In genomic region chr14:50830044-50830931, GRCh38 we compare ENCODE assay signal across 1 cellular context.
TF ChIP-seq lines count a peak whose summit lies in the region.

No MANE protein-coding gene starts in this region.

TF ChIP-seq in HepG2, 621 proteins besides CTCF, POLR2A, EP300 and RAD21 (continued from another document and continues in another):
- TF ChIP-seq POGK (CRISPR knock-in tag; conservative IDR thresholded peaks at IDR 0.05) (0 out of 2 replicates have a peak, but pooled peaks have one; percentile 28), MBD4 (IDR thresholded peaks at IDR 0.05; ENCODE audit: borderline replicate concordance, low read length) (no peak), ZNF781 (CRISPR knock-in tag; IDR thresholded peaks at IDR 0.05; ENCODE audit: borderline replicate concordance, not compliant biosample characterization) (no peak), HNF4A (CRISPR knock-in tag; IDR thresholded peaks at IDR 0.05) (no peak), KMT2B (CRISPR knock-in tag; IDR thresholded peaks at IDR 0.05) (no peak), E2F5 (CRISPR knock-in tag; conservative IDR thresholded peaks at IDR 0.05) (no peak), SALL1 (CRISPR knock-in tag; IDR thresholded peaks at IDR 0.05) (no peak; the same call in 1 of the 2 replicates), ZBTB37 (CRISPR knock-in tag; IDR thresholded peaks at IDR 0.05) (no peak), ZNF34 (CRISPR knock-in tag; IDR thresholded peaks at IDR 0.05; ENCODE audit: borderline replicate concordance) (no peak), KAT8 (CRISPR knock-in tag; IDR thresholded peaks at IDR 0.05) (0 out of 2 replicates have a peak, but pooled peaks have one; percentile 15), GFI1 (CRISPR knock-in tag; IDR thresholded peaks at IDR 0.05; ENCODE audit: borderline replicate concordance) (no peak), BCL6 (CRISPR knock-in tag; IDR thresholded peaks at IDR 0.05) (peak; percentile 42; the same call in 1 of the 2 replicates), JARID2 (CRISPR knock-in tag; IDR thresholded peaks at IDR 0.05; ENCODE audit: insufficient replicate concordance) (no peak), GABPB1 (CRISPR knock-in tag; IDR thresholded peaks at IDR 0.05) (peak; percentile 52; the same call in 1 of the 2 replicates), IKZF4 (CRISPR knock-in tag; IDR thresholded peaks at IDR 0.05; ENCODE audit: borderline replicate concordance, low read depth, not compliant biosample characterization) (peak; percentile 29), ZNF687 (CRISPR knock-in tag; IDR thresholded peaks at IDR 0.05) (peak; percentile 76), ARID2 (CRISPR knock-in tag; IDR thresholded peaks at IDR 0.05; ENCODE audit: borderline replicate concordance) (no peak), ZNF337 (CRISPR knock-in tag; IDR thresholded peaks at IDR 0.05; ENCODE audit: borderline replicate concordance, low read depth) (no peak), TFDP1 (CRISPR knock-in tag; IDR thresholded peaks at IDR 0.05; ENCODE audit: borderline replicate concordance) (0 out of 2 replicates have a peak, but pooled peaks have one; percentile 31), ZNF441 (CRISPR knock-in tag; IDR thresholded peaks at IDR 0.05; ENCODE audit: borderline replicate concordance) (no peak), CBX2 (IDR thresholded peaks at IDR 0.05; ENCODE audit: low read depth, low read length) (no peak), CBX2 (CRISPR knock-in tag; IDR thresholded peaks at IDR 0.05; ENCODE audit: low read depth) (0 out of 2 replicates have a peak, but pooled peaks have one; percentile 23), TBX2 (CRISPR knock-in tag; IDR thresholded peaks at IDR 0.05; ENCODE audit: borderline replicate concordance) (peak; percentile 41), ZNF75D (CRISPR knock-in tag; IDR thresholded peaks at IDR 0.05; ENCODE audit: borderline replicate concordance) (no peak), ZNF282 (IDR thresholded peaks at IDR 0.05; ENCODE audit: partially characterized antibody) (no peak), KMT2A (CRISPR knock-in tag; IDR thresholded peaks at IDR 0.05) (peak; percentile 46; the same call in 1 of the 2 replicates), ZMYM3 (CRISPR knock-in tag; IDR thresholded peaks at IDR 0.05) (no peak), ZNF367 (CRISPR knock-in tag; IDR thresholded peaks at IDR 0.05; ENCODE audit: borderline replicate concordance) (no peak), ZSCAN30 (CRISPR knock-in tag; IDR thresholded peaks at IDR 0.05) (no peak), GMEB1 (CRISPR knock-in tag; IDR thresholded peaks at IDR 0.05; ENCODE audit: borderline replicate concordance) (no peak), NBN (conservative IDR thresholded peaks at IDR 0.05) (no peak), ZNF331 (CRISPR knock-in tag; IDR thresholded peaks at IDR 0.05) (0 out of 2 replicates have a peak, but pooled peaks have one; percentile 22), ZNF639 (CRISPR knock-in tag; conservative IDR thresholded peaks at IDR 0.05) (no peak), SRSF1 (optimal IDR thresholded peaks at IDR 0.05; ENCODE audit: low read depth, low read length) (no peak), ZNF816 (CRISPR knock-in tag; IDR thresholded peaks at IDR 0.05; ENCODE audit: borderline replicate concordance) (no peak), ZNF562 (CRISPR knock-in tag; IDR thresholded peaks at IDR 0.05; ENCODE audit: borderline replicate concordance) (no peak), DMAP1 (CRISPR knock-in tag; IDR thresholded peaks at IDR 0.05) (no peak), ZNF800 (CRISPR knock-in tag; IDR thresholded peaks at IDR 0.05) (peak; percentile 97), IRX3 (CRISPR knock-in tag; IDR thresholded peaks at IDR 0.05; ENCODE audit: borderline replicate concordance, low read depth) (no peak), ZNF839 (CRISPR knock-in tag; IDR thresholded peaks at IDR 0.05; ENCODE audit: borderline replicate concordance) (0 out of 2 replicates have a peak, but pooled peaks have one; percentile 18), SNAI1 (CRISPR knock-in tag; IDR thresholded peaks at IDR 0.05; ENCODE audit: borderline replicate concordance) (no peak), SAP130 (CRISPR knock-in tag; IDR thresholded peaks at IDR 0.05; ENCODE audit: low read depth) (peak; percentile 28), FOSL2 (CRISPR knock-in tag; IDR thresholded peaks at IDR 0.05) (0 out of 2 replicates have a peak, but pooled peaks have one; percentile 6), HNF1A (IDR thresholded peaks at IDR 0.05; ENCODE audit: low read depth) (no peak), HNF1A (CRISPR knock-in tag; IDR thresholded peaks at IDR 0.05; ENCODE audit: borderline replicate concordance) (no peak), NFYB (CRISPR knock-in tag; IDR thresholded peaks at IDR 0.05) (0 out of 2 replicates have a peak, but pooled peaks have one; percentile 16)
